Comparison of ENCODE assay signal across 9 cellular contexts in genomic region chr21:36141513-36141925, GRCh38. TPM values are rescaled to one million over a fixed set of nuclear protein-coding genes. Genes with fewer than 3 reads are reported as not detected.
DNase-seq lines count a peak whose midpoint lies in the region; ATAC-seq and TF ChIP-seq lines count a peak whose summit lies in the region.
"Had no signal": no experiment of that assay in that cellular context is flagged by ENCODE, and none has a peak within 500 bp of the region (broad histone marks: within the 10 kb centered on the region; RNA-seq: fewer than 3 reads in every experiment).

No MANE protein-coding gene starts in this region.

- peaks cover 25% of the 10 kb centered on the region for H3K36me3 Mint-ChIP-seq in T-helper 1 cell treated with Interleukin-12 subunit alpha and Interleukin-12 subunit beta and Interleukin-4 antibody, amounts not matched to agents 30 μg/mL and 1 μg/mL, for 36 hours (ENCODE audit: low read depth)

- H3K27ac Mint-ChIP-seq in T-helper 1 cell treated with Interleukin-12 subunit alpha and Interleukin-12 subunit beta and Interleukin-4 antibody, amounts not matched to agents 30 μg/mL and 1 μg/mL, for 36 hours, result peak overlapping the region; percentile 68
- H3K27ac Mint-ChIP-seq: stimulated activated naive CD8-positive, alpha-beta T cell treated with anti-CD3 and anti-CD28 coated beads, Interleukin-15, Interleukin-2, amounts not matched to agents 100 ng/mL and 50 ng/mL, for 24 hours had no signal

- H3K27me3 ChIP-seq in left ventricle myocardium inferior (ENCODE audit: low read depth), result no peaks in the 10 kb centered on the region

- no peaks in the 10 kb centered on the region for H3K27me3 Mint-ChIP-seq in T-helper 1 cell treated with Interleukin-12 subunit alpha and Interleukin-12 subunit beta and Interleukin-4 antibody, amounts not matched to agents 30 μg/mL and 1 μg/mL, for 36 hours (ENCODE audit: low read depth)
- H3K27me3 Mint-ChIP-seq: stimulated activated naive CD8-positive, alpha-beta T cell treated with anti-CD3 and anti-CD28 coated beads, Interleukin-15, Interleukin-2, amounts not matched to agents 100 ng/mL and 50 ng/mL, for 24 hours had no signal

- intact Hi-C loops in left ventricle myocardium inferior (cut with micrococcal nuclease), result loop anchor here (10.0 kb wide), 2 partner anchors 73 to 183 kb away; partner anchors contain the start of gene MORC3

- H3K9me3 ChIP-seq in left ventricle myocardium inferior (replicated peaks), result no peaks in the 10 kb centered on the region

- no peaks in the 10 kb centered on the region for H3K9me3 Mint-ChIP-seq in T-helper 1 cell treated with Interleukin-12 subunit alpha and Interleukin-12 subunit beta and Interleukin-4 antibody, amounts not matched to agents 30 μg/mL and 1 μg/mL, for 36 hours
- H3K9me3 Mint-ChIP-seq: stimulated activated naive CD8-positive, alpha-beta T cell treated with anti-CD3 and anti-CD28 coated beads, Interleukin-15, Interleukin-2, amounts not matched to agents 100 ng/mL and 50 ng/mL, for 24 hours had no signal

- no peak overlapping the region for H3K4me3 ChIP-seq in left ventricle myocardium inferior

- TF ChIP-seq CTCF in GM12874 (IDR thresholded peaks at IDR 0.05; ENCODE audit: insufficient read depth, low read depth, low read length) (peak; percentile 81), left ventricle myocardium inferior (IDR thresholded peaks at IDR 0.05; ENCODE audit: borderline replicate concordance) (peak; percentile 90)

- peaks cover 21% of the 10 kb centered on the region for H3K36me3 ChIP-seq in left ventricle myocardium inferior

- DNase-seq in NCI-H1930 (lab: John Stamatoyannopoulos, UW) (peak; percentile 84 to 88), amniotic epithelial cell (ENCODE audit: low read depth) (peak; percentile 78), left ventricle myocardium inferior (peak; percentile 24), retina (peak; percentile 82), cortex of kidney (lab: John Stamatoyannopoulos, UW) (no peak)

- peaks cover 26% of the 10 kb centered on the region for H3K4me1 Mint-ChIP-seq in T-helper 1 cell treated with Interleukin-12 subunit alpha and Interleukin-12 subunit beta and Interleukin-4 antibody, amounts not matched to agents 30 μg/mL and 1 μg/mL, for 36 hours (ENCODE audit: low read depth)

- H3K4me1 ChIP-seq in left ventricle myocardium inferior, result peaks cover 22% of the 10 kb centered on the region

- H3K4me3 Mint-ChIP-seq in T-helper 1 cell treated with Interleukin-12 subunit alpha and Interleukin-12 subunit beta and Interleukin-4 antibody, amounts not matched to agents 30 μg/mL and 1 μg/mL, for 36 hours, result no peak overlapping the region
- H3K4me3 Mint-ChIP-seq: stimulated activated naive CD8-positive, alpha-beta T cell treated with anti-CD3 and anti-CD28 coated beads, Interleukin-15, Interleukin-2, amounts not matched to agents 100 ng/mL and 50 ng/mL, for 24 hours had no signal

- peak; percentile 82 for ATAC-seq in HG02938 (IDR thresholded peaks at IDR 0.05; ENCODE audit: unreplicated experiment)

- H3K27ac ChIP-seq in left ventricle myocardium inferior (replicated peaks), result no peak overlapping the region

RNA-seq across cellular contexts. Expression of gene CBR3, which starts 6.6 kb away (rescaled TPM):
- total RNA-seq in left ventricle myocardium inferior, result 2.0 TPM

RNA-seq across cellular contexts. Expression of gene DOP1B, which starts 15.1 kb away (rescaled TPM):
- total RNA-seq in left ventricle myocardium inferior, result 13.6 TPM
